In genomic region chr12:46674126-46674525, GRCh38 we compare ENCODE assay signal across 1 cellular context.
TF ChIP-seq lines count a peak whose summit lies in the region.

No MANE protein-coding gene starts in this region.

TF ChIP-seq in HCT116, 20 proteins besides CTCF, POLR2A, EP300 and RAD21 (continued from another document):
- TF ChIP-seq ZBTB33 (IDR thresholded peaks at IDR 0.05; ENCODE audit: extremely low read depth, insufficient replicate concordance, low read length), result no peak
- TF ChIP-seq ATF3 (IDR thresholded peaks at IDR 0.05), result no peak
- no peak for TF ChIP-seq CEBPB (IDR thresholded peaks at IDR 0.05; ENCODE audit: low read depth)
- no peak for TF ChIP-seq TCF7L2 (IDR thresholded peaks at IDR 0.05; ENCODE audit: borderline replicate concordance, extremely low read depth, insufficient read depth, insufficient read length)
- TF ChIP-seq EZH2 (IDR thresholded peaks at IDR 0.05), result no peak
- no peak for TF ChIP-seq SRF (IDR thresholded peaks at IDR 0.05; ENCODE audit: low read depth)
- no peak for TF ChIP-seq ZNF274 (IDR thresholded peaks at IDR 0.05; ENCODE audit: low read depth, low read length)
- TF ChIP-seq ZFX (IDR thresholded peaks at IDR 0.05), result no peak
- TF ChIP-seq FOSL1 (IDR thresholded peaks at IDR 0.05; ENCODE audit: low read depth), result no peak
- no peak for TF ChIP-seq CBX3 (IDR thresholded peaks at IDR 0.05; ENCODE audit: low read depth)
- no peak for TF ChIP-seq JUND (IDR thresholded peaks at IDR 0.05)
- TF ChIP-seq EZH2phosphoT487 (IDR thresholded peaks at IDR 0.05; ENCODE audit: borderline replicate concordance), result no peak
- no peak for TF ChIP-seq SIN3A (IDR thresholded peaks at IDR 0.05; ENCODE audit: low read depth)
- TF ChIP-seq MAX (IDR thresholded peaks at IDR 0.05), result no peak
